8 cellular contexts compared by ENCODE assay signal in genomic region chr6:112286010-112286409, GRCh38. TPM values are rescaled to one million over a fixed set of nuclear protein-coding genes. Genes with fewer than 3 reads are reported as not detected.
A peak's percentile ranks its signal among the peaks of the same experiment; 100 is the strongest.
DNase-seq lines count a peak whose midpoint lies in the region; ATAC-seq and TF ChIP-seq lines count a peak whose summit lies in the region.

No MANE protein-coding gene starts in this region.

- CTCF ChIA-PET in Calu3 (lab: Charles Lee) = no interaction called here

- H3K36me3 Mint-ChIP-seq in Calu3 (ENCODE audit: insufficient read depth, unreplicated experiment) = no peaks in the 10 kb centered on the region

- ATAC-seq in GM18907 (IDR thresholded peaks at IDR 0.05; ENCODE audit: unreplicated experiment) (peak; percentile 93), HG03025 (IDR thresholded peaks at IDR 0.05; ENCODE audit: low FRiP score, unreplicated experiment) (peak; percentile 65)

- peaks cover 26% of the 10 kb centered on the region for H3K4me1 Mint-ChIP-seq in Calu3 (ENCODE audit: low read depth, unreplicated experiment)

- no peak for TF ChIP-seq CTCF in Calu3 (IDR thresholded peaks at IDR 0.05; ENCODE audit: unreplicated experiment)

- H3K27me3 Mint-ChIP-seq in Calu3 (ENCODE audit: unreplicated experiment) = no peaks in the 10 kb centered on the region

- DNase-seq in activated CD4-positive, alpha-beta T cell treated with anti-CD3 and anti-CD28 coated beads, Interleukin-2, amount 50 U/mL, for 24 hours (ENCODE audit: low read depth in 1 of 2, low spot score in 1 of 2) = peak; percentile 1 to 12
- peak; percentile 35 to 40 for DNase-seq in stimulated activated CD4-positive, alpha-beta T cell treated with anti-CD3 and anti-CD28 coated beads, Interleukin-2, amount 100 ng/mL, for 48 hours
- DNase-seq in glomerular visceral epithelial cell (ENCODE audit: extremely low spot score) (no peak), Calu3 (no peak), cerebellar nuclear complex (lab: John Stamatoyannopoulos, UW) (no peak), cortex of kidney (lab: John Stamatoyannopoulos, UW) (no peak)

- H3K9me3 Mint-ChIP-seq in Calu3 (ENCODE audit: low read depth, unreplicated experiment) = no peaks in the 10 kb centered on the region

- H3K4me3 Mint-ChIP-seq in Calu3 (ENCODE audit: low read depth, unreplicated experiment) = no peak overlapping the region

- no TSS peak for BruUV-seq in Calu3 (replicated peaks; lab: Mats Ljungman, UMichigan)

- intact Hi-C loops in Calu3 (cut with micrococcal nuclease; ENCODE audit: unreplicated experiment) = no loop called here

- no peak overlapping the region for H3K27ac Mint-ChIP-seq in Calu3 (ENCODE audit: unreplicated experiment)

RNA-seq across cellular contexts. Expression of gene LAMA4, which starts 31.6 kb away (rescaled TPM):
- 85.8 and 89.9 TPM in 2 replicates for total RNA-seq in Calu3 (2022)

Comparison
In these comparisons a context has a peak if more than half of its experiments do, and no peak if none do; other contexts are left out.
1. DNase-seq: peak in activated CD4-positive, alpha-beta T cell treated with anti-CD3 and anti-CD28 coated beads, Interleukin-2, amount 50 U/mL, for 24 hours (2 of 2) and stimulated activated CD4-positive, alpha-beta T cell treated with anti-CD3 and anti-CD28 coated beads, Interleukin-2, amount 100 ng/mL, for 48 hours (2 of 2); none in glomerular visceral epithelial cell (single experiment), Calu3 (single experiment), cerebellar nuclear complex (0 of 2) and cortex of kidney (single experiment).